In the genomic region with DNA sequence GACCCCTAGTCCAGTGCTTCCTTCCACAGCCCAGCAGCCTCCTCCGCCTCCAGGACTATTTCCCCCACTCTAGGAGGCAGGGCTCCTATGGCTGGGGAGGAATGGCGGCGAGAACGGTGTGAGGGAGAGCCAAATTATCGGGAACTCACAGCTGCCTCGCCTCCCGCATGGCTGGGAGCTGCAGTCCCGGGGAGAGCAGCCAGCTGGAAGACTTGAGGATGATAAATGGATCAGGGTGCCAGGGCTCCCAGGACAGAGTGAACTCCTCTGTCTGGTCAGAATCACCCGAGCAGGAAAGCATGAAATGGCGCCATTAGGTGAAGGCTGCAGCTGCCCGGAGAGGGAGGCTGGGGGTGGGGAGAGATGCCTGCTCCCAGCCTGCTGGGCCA, we compare ENCODE assay signal across 8 cellular contexts.
DNase-seq lines count a peak whose midpoint lies in the region; ATAC-seq and TF ChIP-seq lines count a peak whose summit lies in the region.
"Not testable (repeated sequence)": the region's sequence is repeated elsewhere in the genome, so short reads cannot be mapped to it uniquely, and the experiment has no call there.

No MANE protein-coding gene starts in this region.

- DNase-seq in GM23248, result peak; percentile 27
- peak; percentile 50 for DNase-seq in SK-N-DZ (ENCODE audit: low spot score)
- peak in 3 of 4 donors; percentile 29 to 51 (median 39) for DNase-seq in body of pancreas
- DNase-seq in glomerular visceral epithelial cell (ENCODE audit: extremely low spot score), result peak; percentile 67
- DNase-seq in kidney glomerular epithelial cell (lab: John Stamatoyannopoulos, UW), result peak; percentile 10
- DNase-seq in omental fat pad (ENCODE audit: low spot score); tibial artery: not testable (repeated sequence)
- peak; percentile 79 for DNase-seq in sigmoid colon

- 23 to 28% methylated on average over 11 of the region's 11 CpGs for WGBS in GM23248 (ENCODE audit: low coverage in 1 of 2, low lambda C conversion rate in 2 of 2, missing lambda C conversion rate in 2 of 2), 2 experiments
- WGBS in body of pancreas, 2 donors, result 14 to 26% methylated on average over 11 of the region's 11 CpGs
- 76 to 87% methylated on average over 11 of the region's 11 CpGs for WGBS in sigmoid colon, 2 donors

- TF ChIP-seq CTCF in body of pancreas (IDR thresholded peaks at IDR 0.05); omental fat pad (IDR thresholded peaks at IDR 0.05); sigmoid colon (IDR thresholded peaks at IDR 0.05); tibial artery (IDR thresholded peaks at IDR 0.05): not testable (repeated sequence)

- H3K9me2 ChIP-seq in GM23248 (ENCODE audit: insufficient read depth), result not testable (repeated sequence)

- H4K20me1 ChIP-seq in GM23248 (ENCODE audit: insufficient read depth), result not testable (repeated sequence)

- H2AFZ ChIP-seq in GM23248, result peak overlapping the region; percentile 60

- H3K4me1 ChIP-seq in GM23248 (ENCODE audit: insufficient read depth), result peaks cover 32% of the 10 kb centered on the region
- peaks cover 15% of the 10 kb centered on the region for H3K4me1 ChIP-seq in body of pancreas
- H3K4me1 ChIP-seq in sigmoid colon, result peaks cover 0 to 61% (median 56%) of the 10 kb centered on the region in 4 donors
- peaks cover 0 to 71% (median 46%) of the 10 kb centered on the region in 4 donors for H3K4me1 ChIP-seq in tibial artery

- not testable (repeated sequence) for H3K79me2 ChIP-seq in GM23248 (ENCODE audit: insufficient read depth)

- not testable (repeated sequence) for H3K4me3 ChIP-seq in GM23248, body of pancreas, tibial artery
- H3K4me3 ChIP-seq in sigmoid colon, result peak overlapping the region in 1 of 4 donors; percentile 16

- H3K36me3 ChIP-seq in GM23248 (ENCODE audit: low read depth); body of pancreas (replicated peaks in 1 of 2; ENCODE audit: insufficient read depth in 1 of 2, low read depth in 2 of 2); sigmoid colon; tibial artery: not testable (repeated sequence)

- H3K27me3 ChIP-seq in GM23248 (replicated peaks; ENCODE audit: insufficient read depth); body of pancreas; sigmoid colon; tibial artery: not testable (repeated sequence)

- peak overlapping the region; percentile 34 for H3K4me2 ChIP-seq in GM23248 (ENCODE audit: unreplicated experiment)

- H3F3A ChIP-seq in GM23248 (ENCODE audit: insufficient read depth), result not testable (repeated sequence)

- not testable (repeated sequence) for TF ChIP-seq EP300 in sigmoid colon (IDR thresholded peaks at IDR 0.05)

- intact Hi-C loops in body of pancreas (cut with DNase I); tibial artery (cut with DNase I; ENCODE audit: low total_unique reads): not testable (repeated sequence)
- intact Hi-C loops in sigmoid colon (cut with DNase I), result loop anchor here (5.0 kb wide), 1 partner anchor 117 kb away; no protein-coding TSS in a partner anchor

- in situ Hi-C loops in GM23248 (cut with MboI), result not testable (repeated sequence)

- TF ChIP-seq POLR2A in body of pancreas (IDR thresholded peaks at IDR 0.05); sigmoid colon (IDR thresholded peaks at IDR 0.05): not testable (repeated sequence)

- H3K27ac ChIP-seq in GM23248, result not testable (repeated sequence)
- peak overlapping the region in 1 of 4 donors; percentile 30 for H3K27ac ChIP-seq in body of pancreas
- H3K27ac ChIP-seq in sigmoid colon, result peak overlapping the region; percentile 38 to 73 (median 67)
- H3K27ac ChIP-seq in tibial artery, result peak overlapping the region; percentile 55 to 66

- H3K9me3 ChIP-seq in GM23248 (ENCODE audit: low read depth); body of pancreas; sigmoid colon; tibial artery: not testable (repeated sequence)

- peak; percentile 63 for ATAC-seq in body of pancreas
- peak; percentile 8 for ATAC-seq in omental fat pad (ENCODE audit: low FRiP score)

- H3K9ac ChIP-seq in GM23248, result not testable (repeated sequence)
